Comparison of ENCODE assay signal across 10 cellular contexts in the genomic region with DNA sequence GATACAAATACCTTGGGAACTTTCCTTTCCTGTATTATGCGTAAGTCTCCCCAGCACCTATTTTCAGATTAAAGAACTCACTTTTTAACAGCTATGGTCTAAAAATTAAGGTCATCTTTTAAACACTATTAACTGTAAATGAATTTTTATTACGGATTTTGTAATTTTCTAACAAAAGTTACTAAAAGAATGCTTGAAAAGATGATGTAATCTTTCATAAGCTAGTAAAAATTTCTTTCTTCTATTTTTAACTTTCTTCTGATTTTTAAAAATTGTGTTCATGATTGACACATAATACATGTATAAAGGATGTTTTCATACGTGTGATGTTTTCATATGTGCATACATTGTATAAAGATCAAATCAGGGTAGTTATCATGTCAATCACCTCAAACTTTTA.
"Had no signal": no experiment of that assay in that cellular context is flagged by ENCODE, and none has a peak within 500 bp of the region (broad histone marks: within the 10 kb centered on the region; RNA-seq: fewer than 3 reads in every experiment).

No MANE protein-coding gene starts in this region.

- H3K9me3 ChIP-seq: HAP-1 had no signal

- FAIRE-seq: K562 had no signal

- H3K4me2 ChIP-seq: GM23338 had no signal

- H3K27ac Mint-ChIP-seq: GM23338, HFFc6 had no signal

- H2AFZ ChIP-seq: GM23338 had no signal

- H3K36me3 ChIP-seq: HAP-1 had no signal

- H3K4me1 ChIP-seq: HAP-1 had no signal

- ATAC-seq: GM23338, HCT116, K562 had no signal

- H3K4me1 Mint-ChIP-seq: GM23338 had no signal

- DNase-seq: H7, HFFc6, IMR-90, Kasumi-1, KG1 had no signal

- H3K27ac ChIP-seq: HL-60 had no signal

- H3K4me3 ChIP-seq: GM23338, HAP-1, K562 had no signal

- H3K4me3 Mint-ChIP-seq: GM23338, HFFc6 had no signal
